27 cellular contexts compared by ENCODE assay signal in the genomic region with DNA sequence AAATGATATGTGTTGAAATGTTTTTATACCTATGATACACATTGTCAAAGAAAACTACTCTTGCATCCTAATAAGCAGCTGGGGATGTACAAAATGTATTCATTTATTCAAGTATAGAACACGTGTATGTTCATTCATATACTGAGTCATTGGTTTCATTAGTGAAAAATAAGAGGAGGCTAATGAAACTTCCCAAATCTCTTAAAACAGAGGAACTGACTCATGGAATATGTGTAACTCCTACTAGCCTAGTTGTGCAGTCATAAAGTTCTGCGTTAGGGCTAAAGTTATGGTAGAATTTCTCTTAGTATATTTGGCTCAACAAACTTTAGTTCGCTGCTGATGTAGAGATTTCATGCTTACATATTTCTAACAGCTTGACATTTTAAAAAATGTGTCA.
DNase-seq lines count a peak whose midpoint lies in the region; ATAC-seq, FAIRE-seq and TF ChIP-seq lines count a peak whose summit lies in the region.
"Had no signal": no experiment of that assay in that cellular context is flagged by ENCODE, and none has a peak within 500 bp of the region (broad histone marks: within the 10 kb centered on the region; RNA-seq: fewer than 3 reads in every experiment).

No MANE protein-coding gene starts in this region.

- FAIRE-seq in GM19239 (lab: Jason Lieb, UNC), result no peak
- FAIRE-seq: D721Med, GM12878, HTR-8/SVneo had no signal

- H3K27ac ChIP-seq in PC-3 (ENCODE audit: low read length), result no peak overlapping the region
- H3K27ac ChIP-seq: GM23248, RWPE1 had no signal

- H3K27me3 Mint-ChIP-seq in HFFc6 (ENCODE audit: insufficient read depth), result peaks cover 3% of the 10 kb centered on the region; the same call in 1 of the 2 replicates

- H3K36me3 Mint-ChIP-seq in HFFc6 (ENCODE audit: low read depth), result no peaks in the 10 kb centered on the region; the same call in 1 of the 2 replicates

- no peak overlapping the region for H3K4me2 ChIP-seq in PC-3 (ENCODE audit: low read length)

- no peaks in the 10 kb centered on the region for H3K79me2 ChIP-seq in PC-3 (ENCODE audit: low read length)

- no peak overlapping the region for H3K27ac Mint-ChIP-seq in HFFc6
- H3K27ac Mint-ChIP-seq: T-helper 1 cell treated with Interleukin-12 subunit alpha and Interleukin-12 subunit beta and Interleukin-4 antibody, amounts not matched to agents 30 μg/mL and 1 μg/mL, for 36 hours had no signal

- no peaks in the 10 kb centered on the region for H3K9me2 ChIP-seq in PC-3 (replicated peaks; ENCODE audit: low read length)

- POLR2A ChIA-PET in PC-3 (lab: Charles Lee; ENCODE audit: unreplicated experiment), result no interaction called here

- no peaks in the 10 kb centered on the region for H3K27me3 ChIP-seq in PC-3 (ENCODE audit: low read length)
- H3K27me3 ChIP-seq: BE2C had no signal

- H3K4me1 ChIP-seq in PC-3 (ENCODE audit: insufficient read depth, low read length), result no peaks in the 10 kb centered on the region

- H4K20me1 ChIP-seq in PC-3 (ENCODE audit: low read length), result no peaks in the 10 kb centered on the region

- no peaks in the 10 kb centered on the region for H3K36me3 ChIP-seq in PC-3 (ENCODE audit: low read depth, low read length)
- H3K36me3 ChIP-seq: BE2C had no signal

- peak; percentile 86 for ATAC-seq in PC-3
- ATAC-seq: GM12878, Panc1 had no signal

- no TSS peak for BruUV-seq in PC-3 (replicated peaks; lab: Mats Ljungman, UMichigan)

- intact Hi-C loops in PC-3 (cut with micrococcal nuclease), result loop anchor here (10.0 kb wide), 2 partner anchors 75 to 245 kb away; no protein-coding TSS in a partner anchor

- peaks cover 39% of the 10 kb centered on the region for H3K4me1 Mint-ChIP-seq in HFFc6 (ENCODE audit: low read depth)

- peaks cover 4% of the 10 kb centered on the region; the same call in 1 of the 2 replicates for H3K9me3 Mint-ChIP-seq in HFFc6

- H3K4me3 ChIP-seq in PC-3 (ENCODE audit: low read length) (no peak overlapping the region), fibroblast of mammary gland (ENCODE audit: control insufficient read depth, low read depth, low read length) (no peak overlapping the region)
- H3K4me3 ChIP-seq: GM12878, GM23248 had no signal

- TF ChIP-seq CTCF in HFFc6 (IDR thresholded peaks at IDR 0.05) (no peak), PC-3 (conservative IDR thresholded peaks at IDR 0.05; ENCODE audit: low read depth, low read length) (no peak), fibroblast of mammary gland (conservative IDR thresholded peaks at IDR 0.05; ENCODE audit: control insufficient read depth, insufficient read depth, low read depth, low read length) (no peak)

- no peaks in the 10 kb centered on the region for H3K9me3 ChIP-seq in PC-3 (ENCODE audit: low read length)
- H3K9me3 ChIP-seq: BE2C had no signal

- no peak overlapping the region for H2AFZ ChIP-seq in PC-3 (ENCODE audit: low read length)
- H2AFZ ChIP-seq: GM23248 had no signal

- no peak overlapping the region for H3K4me3 Mint-ChIP-seq in HFFc6
- H3K4me3 Mint-ChIP-seq: T-helper 1 cell treated with Interleukin-12 subunit alpha and Interleukin-12 subunit beta and Interleukin-4 antibody, amounts not matched to agents 30 μg/mL and 1 μg/mL, for 36 hours had no signal

- CTCF ChIA-PET in PC-3 (lab: Charles Lee), result no interaction called here

- no peak overlapping the region for H3K9ac ChIP-seq in PC-3 (ENCODE audit: low read length)
- H3K9ac ChIP-seq: GM23248 had no signal

- no peaks in the 10 kb centered on the region for H3F3A ChIP-seq in PC-3 (ENCODE audit: low read length, unreplicated experiment)

- DNase-seq in HFFc6 (peak; percentile 10), PC-3 (peak; percentile 47), fibroblast of mammary gland (ENCODE audit: low read depth) (peak; percentile 24), D341Med (ENCODE audit: low spot score) (no peak), NCI-H82 (lab: John Stamatoyannopoulos, UW) (no peak), GM19239 (ENCODE audit: insufficient read length, low spot score) (no peak), DMS 273 treated with DMSO at 0.1 percent for 48 hours (lab: John Stamatoyannopoulos, UW) (no peak)
- DNase-seq: BE2C, DMS53, GDM1, GM23248, H7, KBM-7, MM.1S, NCI-H1417, NCI-H1694, NCI-H2029 treated with DMSO at 0.1 percent for 48 hours, NCI-H446 treated with DMSO at 0.1 percent for 48 hours, NCI-H526, SHP77, SW 1271 had no signal

Comparison
In these comparisons a context has a peak if more than half of its experiments do, and no peak if none do; other contexts are left out.
1. DNase-seq: peak in HFFc6 (single experiment), PC-3 (single experiment) and fibroblast of mammary gland (single experiment); none in D341Med (single experiment), NCI-H82 (single experiment), GM19239 (single experiment) and DMS 273 treated with DMSO at 0.1 percent for 48 hours (single experiment).